18 cellular contexts compared by ENCODE assay signal in the genomic region with DNA sequence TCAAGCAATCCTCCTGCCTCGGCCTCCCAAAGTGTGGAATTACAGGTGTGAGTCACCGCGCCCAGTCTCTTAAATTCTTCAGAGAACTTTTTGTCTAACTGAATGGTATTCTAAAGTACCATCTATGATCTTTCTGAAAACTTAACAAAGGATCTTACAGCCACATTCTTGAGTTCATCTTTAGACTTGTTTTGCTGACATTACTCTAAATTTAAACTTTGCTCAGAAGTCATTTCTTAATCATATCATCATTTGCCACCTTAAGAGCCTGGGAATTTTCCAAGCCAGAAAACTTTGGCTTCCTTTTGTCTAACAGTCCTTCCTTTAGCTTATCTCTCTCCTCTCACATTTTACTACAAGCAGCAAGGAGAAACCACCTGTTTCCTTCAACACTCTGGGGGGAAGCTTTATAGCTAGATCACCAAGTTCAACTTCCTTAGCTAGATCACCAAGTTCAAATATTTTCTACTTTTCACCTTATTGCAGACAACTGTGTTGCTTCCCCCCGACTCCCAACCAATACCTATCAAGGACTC. TPM values are rescaled to one million over a fixed set of nuclear protein-coding genes. Genes with fewer than 3 reads are reported as not detected.
A peak's percentile ranks its signal among the peaks of the same experiment; 100 is the strongest.
DNase-seq lines count a peak whose midpoint lies in the region; ATAC-seq, FAIRE-seq and TF ChIP-seq lines count a peak whose summit lies in the region.
"Had no signal": no experiment of that assay in that cellular context is flagged by ENCODE, and none has a peak within 500 bp of the region (broad histone marks: within the 10 kb centered on the region; RNA-seq: fewer than 3 reads in every experiment).

No MANE protein-coding gene starts in this region.

- POLR2A ChIA-PET in HEK293 (lab: Yijun Ruan, JAX) (no interaction called here), endothelial cell of umbilical vein (lab: Charles Lee) (no interaction called here)
- POLR2A ChIA-PET in CD4-positive, alpha-beta memory T cell (lab: Charles Lee; ENCODE audit: partially characterized antibody), result no interaction called here
- POLR2A ChIA-PET in activated CD4-positive, alpha-beta memory T cell treated with anti-CD3 and anti-CD28 coated beads for 36 hours (lab: Charles Lee), result no interaction called here

- H3K9ac ChIP-seq in endothelial cell of umbilical vein (replicated peaks; ENCODE audit: extremely low read depth, insufficient read depth, low read length), result peak overlapping the region; percentile 3

- H3K36me3 ChIP-seq in HEK293 (ENCODE audit: control insufficient read depth in 2 of 2, insufficient read depth in 1 of 2, low read length in 2 of 2) (no peaks in the 10 kb centered on the region), endothelial cell of umbilical vein (ENCODE audit: control insufficient read depth in 2 of 2, extremely low read depth in 1 of 2, insufficient read depth in 2 of 2, low read length in 2 of 2) (no peaks in the 10 kb centered on the region)
- no peaks in the 10 kb centered on the region for H3K36me3 ChIP-seq in CD4-positive, alpha-beta memory T cell (ENCODE audit: insufficient read depth, low read length)

- no peaks in the 10 kb centered on the region for H3K9me1 ChIP-seq in endothelial cell of umbilical vein (replicated peaks; ENCODE audit: control insufficient read depth, extremely low read depth, insufficient read depth, low read length)

- H3K79me2 ChIP-seq in endothelial cell of umbilical vein (ENCODE audit: control insufficient read depth, insufficient read depth, low read length), result no peaks in the 10 kb centered on the region

- H3K4me3 Mint-ChIP-seq in stimulated activated memory B cell treated with anti-CD40 and anti-IgM and Interleukin-4, amounts not matched to agents 10 μg/mL and 1 μg/mL and 100 μg/mL, for 72 hours, result no peak overlapping the region
- H3K4me3 Mint-ChIP-seq in CD4-positive, alpha-beta memory T cell, result no peak overlapping the region
- H3K4me3 Mint-ChIP-seq in activated CD4-positive, alpha-beta memory T cell treated with anti-CD3 and anti-CD28 coated beads for 36 hours, result no peak overlapping the region
- H3K4me3 Mint-ChIP-seq: H9 had no signal

- H3K4me1 ChIP-seq in HEK293 (ENCODE audit: control insufficient read depth, insufficient read depth, low read length) (no peaks in the 10 kb centered on the region), endothelial cell of umbilical vein (ENCODE audit: control insufficient read depth, extremely low read depth, insufficient read depth, low read length) (peaks cover 9% of the 10 kb centered on the region)
- no peaks in the 10 kb centered on the region for H3K4me1 ChIP-seq in CD4-positive, alpha-beta memory T cell (ENCODE audit: insufficient read depth, low read length)

- no peaks in the 10 kb centered on the region for H3K27me3 Mint-ChIP-seq in stimulated activated memory B cell treated with anti-CD40 and anti-IgM and Interleukin-4, amounts not matched to agents 10 μg/mL and 1 μg/mL and 100 μg/mL, for 72 hours
- H3K27me3 Mint-ChIP-seq in CD4-positive, alpha-beta memory T cell, result peaks cover 17 to 23% of the 10 kb centered on the region in 2 donors
- H3K27me3 Mint-ChIP-seq in activated CD4-positive, alpha-beta memory T cell treated with anti-CD3 and anti-CD28 coated beads for 36 hours, result peaks cover 25% of the 10 kb centered on the region

- H3K4me2 ChIP-seq in endothelial cell of umbilical vein (ENCODE audit: insufficient read depth, low read length), result peak overlapping the region; percentile 36
- H3K4me2 ChIP-seq: A549 had no signal

- no TSS peak for BruUV-seq in endothelial cell of umbilical vein (replicated peaks; lab: Mats Ljungman, UMichigan)

- intact Hi-C loops in endothelial cell of umbilical vein (cut with micrococcal nuclease), result no loop called here
- intact Hi-C loops in CD4-positive, alpha-beta memory T cell (cut with micrococcal nuclease), result no loop called here
- intact Hi-C loops in activated CD4-positive, alpha-beta memory T cell treated with anti-CD3 and anti-CD28 coated beads for 36 hours (cut with micrococcal nuclease), result no loop called here

- no peaks in the 10 kb centered on the region for H3K9me3 Mint-ChIP-seq in stimulated activated memory B cell treated with anti-CD40 and anti-IgM and Interleukin-4, amounts not matched to agents 10 μg/mL and 1 μg/mL and 100 μg/mL, for 72 hours
- H3K9me3 Mint-ChIP-seq in CD4-positive, alpha-beta memory T cell, result no peaks in the 10 kb centered on the region
- H3K9me3 Mint-ChIP-seq in activated CD4-positive, alpha-beta memory T cell treated with anti-CD3 and anti-CD28 coated beads for 36 hours, result no peaks in the 10 kb centered on the region
- H3K9me3 Mint-ChIP-seq: H9 had no signal

- no peaks in the 10 kb centered on the region for H3K9me3 ChIP-seq in HEK293 (ENCODE audit: control insufficient read depth, insufficient read depth, low read depth, low read length)
- no peaks in the 10 kb centered on the region for H3K9me3 ChIP-seq in endothelial cell of umbilical vein (replicated peaks; ENCODE audit: control insufficient read depth, insufficient read depth, low read length)
- no peaks in the 10 kb centered on the region for H3K9me3 ChIP-seq in CD4-positive, alpha-beta memory T cell (ENCODE audit: control insufficient read depth in 1 of 2, low read length in 2 of 2)

- dilution Hi-C loops in endothelial cell of umbilical vein (cut with MboI; ENCODE audit: extremely low pct_ligation_motif_present, low sequenced_read_pairs), result no loop called here

- H3K36me3 Mint-ChIP-seq in stimulated activated memory B cell treated with anti-CD40 and anti-IgM and Interleukin-4, amounts not matched to agents 10 μg/mL and 1 μg/mL and 100 μg/mL, for 72 hours, result no peaks in the 10 kb centered on the region
- no peaks in the 10 kb centered on the region for H3K36me3 Mint-ChIP-seq in CD4-positive, alpha-beta memory T cell
- no peaks in the 10 kb centered on the region for H3K36me3 Mint-ChIP-seq in activated CD4-positive, alpha-beta memory T cell treated with anti-CD3 and anti-CD28 coated beads for 36 hours

- peak overlapping the region; percentile 1 for H3K27ac Mint-ChIP-seq in stimulated activated memory B cell treated with anti-CD40 and anti-IgM and Interleukin-4, amounts not matched to agents 10 μg/mL and 1 μg/mL and 100 μg/mL, for 72 hours
- no peak overlapping the region for H3K27ac Mint-ChIP-seq in CD4-positive, alpha-beta memory T cell
- H3K27ac Mint-ChIP-seq in activated CD4-positive, alpha-beta memory T cell treated with anti-CD3 and anti-CD28 coated beads for 36 hours, result no peak overlapping the region
- H3K27ac Mint-ChIP-seq: H9 had no signal

- H4K20me1 ChIP-seq in endothelial cell of umbilical vein (replicated peaks; ENCODE audit: control insufficient read depth, extremely low read depth, insufficient read depth, low read length), result no peaks in the 10 kb centered on the region

- peak; percentile 79 for FAIRE-seq in endothelial cell of umbilical vein (lab: Jason Lieb, UNC)
- FAIRE-seq: A549, GM19239 had no signal

- TF ChIP-seq CTCF in HEK293 (tag by site-specific recombination; IDR thresholded peaks at IDR 0.05) (no peak), endothelial cell of umbilical vein (IDR thresholded peaks at IDR 0.05; ENCODE audit: extremely low read depth in 1 of 2, insufficient read depth in 1 of 2, low read depth in 1 of 2, low read length in 2 of 2) (no peak)

- H3K27me3 ChIP-seq in endothelial cell of umbilical vein (ENCODE audit: control insufficient read depth in 2 of 2, insufficient read depth in 2 of 2, low read length in 2 of 2), result no peaks in the 10 kb centered on the region
- peaks cover 8% of the 10 kb centered on the region for H3K27me3 ChIP-seq in CD4-positive, alpha-beta memory T cell (ENCODE audit: insufficient read depth, low read length)

- H2AFZ ChIP-seq in endothelial cell of umbilical vein (ENCODE audit: low read depth, low read length), result no peak overlapping the region

- TF ChIP-seq POLR2A in endothelial cell of umbilical vein (IDR thresholded peaks at IDR 0.05; ENCODE audit: low read depth, low read length), result peak; percentile 42

- H3K27ac ChIP-seq in HEK293 (ENCODE audit: extremely low read depth, low read depth, low read length), result no peak overlapping the region
- peak overlapping the region; percentile 51 for H3K27ac ChIP-seq in endothelial cell of umbilical vein (ENCODE audit: insufficient read depth, low read depth, low read length)
- no peak overlapping the region for H3K27ac ChIP-seq in CD4-positive, alpha-beta memory T cell (ENCODE audit: low read depth, low read length)
- H3K27ac ChIP-seq: A549 had no signal

- no peak for ATAC-seq in stimulated activated memory B cell treated with anti-CD40 and anti-IgM and Interleukin-4, amounts not matched to agents 10 μg/mL and 1 μg/mL and 100 μg/mL, for 72 hours
- ATAC-seq: A549 had no signal

- H3K4me1 Mint-ChIP-seq in stimulated activated memory B cell treated with anti-CD40 and anti-IgM and Interleukin-4, amounts not matched to agents 10 μg/mL and 1 μg/mL and 100 μg/mL, for 72 hours, result peaks cover 19% of the 10 kb centered on the region
- peaks cover 0 to 4% (median under 1%) of the 10 kb centered on the region in 4 donors for H3K4me1 Mint-ChIP-seq in CD4-positive, alpha-beta memory T cell
- H3K4me1 Mint-ChIP-seq in activated CD4-positive, alpha-beta memory T cell treated with anti-CD3 and anti-CD28 coated beads for 36 hours (ENCODE audit: low read depth), result peaks cover under 1% of the 10 kb centered on the region

- CTCF ChIA-PET in HEK293 (lab: Yijun Ruan, JAX) (interaction anchor here (0.6 to 4.3 kb wide), 3 partner anchors 9 to 1622 kb away, joined by 3 to 14 read pairs (median 6); no protein-coding TSS in a partner anchor), endothelial cell of umbilical vein (lab: Charles Lee) (interaction anchor here (0.6 to 1.8 kb wide), 5 partner anchors 13 to 198 kb away, joined by 3 to 9 read pairs (median 3); partner anchors contain the start of gene MARCKSL1)
- CTCF ChIA-PET in CD4-positive, alpha-beta memory T cell (lab: Charles Lee; ENCODE audit: partially characterized antibody), result interaction anchor here (4.0 kb wide), 1 partner anchor 14 kb away, joined by 21 read pairs; no protein-coding TSS in a partner anchor
- CTCF ChIA-PET in activated CD4-positive, alpha-beta memory T cell treated with anti-CD3 and anti-CD28 coated beads for 36 hours (lab: Charles Lee), result interaction anchor here (0.7 to 2.0 kb wide), 2 partner anchors 13 to 14 kb away, joined by 4 to 8 read pairs; no protein-coding TSS in a partner anchor

- DNase-seq in OCI-M1 (lab: John Stamatoyannopoulos, UW) (peak; percentile 48), endothelial cell of umbilical vein (ENCODE audit: low read depth, low spot score) (peak; percentile 97), DMS79 treated with DMSO at 0.1 percent for 48 hours (lab: John Stamatoyannopoulos, UW) (no peak)
- no peak for DNase-seq in CD4-positive, alpha-beta memory T cell
- no peak for DNase-seq in activated CD4-positive, alpha-beta memory T cell treated with anti-CD3 and anti-CD28 coated beads for 36 hours
- DNase-seq: C1 segment of cervical spinal cord, COR-L47, EL, H9, IMR-90, NCI-H1092 treated with DMSO at 0.1 percent for 48 hours, NCI-H2081 treated with DMSO at 0.1 percent for 48 hours, NCI-H510A treated with DMSO at 0.1 percent for 48 hours, NCI-H82 had no signal

- H3K4me3 ChIP-seq in HEK293 (ENCODE audit: low read depth, low read length), result no peak overlapping the region
- H3K4me3 ChIP-seq in endothelial cell of umbilical vein (replicated peaks in 1 of 3; ENCODE audit: insufficient read depth in 1 of 3, low read depth in 1 of 3, low read length in 3 of 3), result no peak overlapping the region
- no peak overlapping the region for H3K4me3 ChIP-seq in CD4-positive, alpha-beta memory T cell (ENCODE audit: low read length in 2 of 2)
- H3K4me3 ChIP-seq: A549 had no signal

RNA-seq across cellular contexts. Expression of gene ZBTB8A, which starts 5.4 kb away (rescaled TPM):
- 9.1 and 9.6 TPM in 2 replicates for total RNA-seq in endothelial cell of umbilical vein
- polyA plus RNA-seq in endothelial cell of umbilical vein, result 2.9 and 3.1 TPM in 2 replicates
- 3.6 and 3.9 TPM in 2 replicates for polyA plus RNA-seq in endothelial cell of umbilical vein (2011; cell fraction: cytosol; rRNA removed)
- 5.5 and 7.6 TPM in 2 replicates for polyA plus RNA-seq in endothelial cell of umbilical vein (2011; cell fraction: nucleus; rRNA removed)
- 5.3 and 5.5 TPM in 2 replicates for polyA plus RNA-seq in endothelial cell of umbilical vein (2012)
- 8.7 and 10.6 TPM in 2 replicates for polyA minus RNA-seq in endothelial cell of umbilical vein
- polyA minus RNA-seq in endothelial cell of umbilical vein (2011; cell fraction: cytosol; rRNA and poly(A)+ RNA removed), result 8.8 TPM
- 7.8 and 8.6 TPM in 2 replicates for polyA minus RNA-seq in endothelial cell of umbilical vein (2011; cell fraction: nucleus; rRNA and poly(A)+ RNA removed)
- total RNA-seq in CD4-positive, alpha-beta memory T cell, result not detected
- polyA plus RNA-seq in CD4-positive, alpha-beta memory T cell, result not detected
- under 1 TPM; 0.27 to 0.33 TPM for total RNA-seq in activated CD4-positive, alpha-beta memory T cell treated with anti-CD3 and anti-CD28 coated beads for 36 hours

Comparison
In these comparisons a context has a peak if more than half of its experiments do, and no peak if none do; other contexts are left out.
1. DNase-seq: peak in OCI-M1 (single experiment) and endothelial cell of umbilical vein (single experiment); none in CD4-positive, alpha-beta memory T cell (0 of 5), activated CD4-positive, alpha-beta memory T cell treated with anti-CD3 and anti-CD28 coated beads for 36 hours (single experiment) and DMS79 treated with DMSO at 0.1 percent for 48 hours (single experiment).